In the genomic region with DNA sequence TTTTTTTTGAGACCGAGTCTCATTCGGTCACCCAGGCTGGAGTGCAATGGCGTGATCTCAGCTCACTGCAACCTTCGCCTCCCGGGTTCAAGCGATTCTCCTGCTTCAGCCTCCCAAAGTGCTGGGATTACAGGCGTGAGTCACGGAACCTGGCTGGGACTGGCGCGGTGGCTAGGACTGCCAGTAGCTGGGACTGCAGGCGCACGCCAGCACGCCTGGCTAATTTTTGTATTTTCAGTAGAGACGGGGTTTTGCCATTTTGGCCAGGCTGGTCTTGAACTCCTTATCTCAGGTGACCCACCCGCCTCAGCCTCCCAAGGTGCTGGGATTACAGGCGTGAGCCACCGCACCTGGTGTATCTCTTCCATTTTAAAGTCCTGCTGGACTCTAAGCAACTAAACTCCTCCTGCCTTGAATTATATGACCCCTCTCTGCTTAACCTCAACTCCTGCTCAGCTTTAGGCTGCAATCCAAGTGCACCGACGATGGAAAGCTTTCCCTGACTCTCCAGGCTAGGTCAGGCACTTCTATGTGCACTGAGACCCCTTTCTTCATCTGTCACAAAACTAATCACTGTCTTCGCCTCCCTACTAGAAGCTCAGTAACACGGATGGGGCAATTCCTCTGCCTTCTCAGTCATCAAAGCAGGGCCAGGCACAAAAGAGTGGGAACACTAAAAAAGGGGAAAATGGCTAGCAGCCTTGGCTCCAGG, we compare ENCODE assay signal across 7 cellular contexts.
DNase-seq lines count a peak whose midpoint lies in the region; ATAC-seq, FAIRE-seq and TF ChIP-seq lines count a peak whose summit lies in the region.
"Not testable (repeated sequence)": the region's sequence is repeated elsewhere in the genome, so short reads cannot be mapped to it uniquely, and the experiment has no call there.

No MANE protein-coding gene starts in this region.

- not testable (repeated sequence) for H3K36me3 Mint-ChIP-seq in T-helper 17 cell (ENCODE audit: low read depth); activated naive CD8-positive, alpha-beta T cell
- H3K36me3 Mint-ChIP-seq in activated T-cell treated with anti-CD3 and anti-CD28 coated beads, Interleukin-2, amount 50 U/mL, for 24 hours (ENCODE audit: low read depth), result peaks cover 43% of the 10 kb centered on the region
- peaks cover 22% of the 10 kb centered on the region for H3K36me3 Mint-ChIP-seq in neural progenitor cell

- TF ChIP-seq EP300 in H1 (IDR thresholded peaks at IDR 0.05; ENCODE audit: borderline replicate concordance in 1 of 2, low read depth in 2 of 2, low read length in 2 of 2), result not testable (repeated sequence)

- not testable (repeated sequence) for H3K27ac ChIP-seq in H1 (ENCODE audit: low read depth, low read length); neural progenitor cell

- not testable (repeated sequence) for DNase-seq in GM19239 (ENCODE audit: insufficient read length, low spot score); T-helper 17 cell; activated T-cell treated with anti-CD3 and anti-CD28 coated beads, Interleukin-2, amount 50 U/mL, for 24 hours; H1 (ENCODE audit: low read depth in 1 of 2, low spot score in 2 of 2); neural progenitor cell (ENCODE audit: low spot score); stimulated activated naive CD8-positive, alpha-beta T cell treated with anti-CD3 and anti-CD28 coated beads, Interleukin-15, Interleukin-2, amounts not matched to agents 100 U/mL and 50 U/mL, for 24 hours

- H3K9me3 Mint-ChIP-seq in activated T-cell treated with anti-CD3 and anti-CD28 coated beads, Interleukin-2, amount 50 U/mL, for 24 hours; activated naive CD8-positive, alpha-beta T cell (ENCODE audit: low read depth): not testable (repeated sequence)
- H3K9me3 Mint-ChIP-seq in neural progenitor cell, result peaks cover 25% of the 10 kb centered on the region

- not testable (repeated sequence) for H3K79me1 ChIP-seq in H1 (ENCODE audit: low read depth, low read length)

- not testable (repeated sequence) for H3K23ac ChIP-seq in H1 (ENCODE audit: insufficient read length)

- not testable (repeated sequence) for H4K8ac ChIP-seq in H1 (ENCODE audit: extremely low read depth, insufficient read depth, low read length)

- H3K36me3 ChIP-seq in H1 (ENCODE audit: control insufficient read depth in 2 of 4, insufficient read depth in 4 of 4, low read length in 3 of 4), result peaks cover 9 to 37% (median 27%) of the 10 kb centered on the region in 4 experiments; a peak in 7 of 8 replicates
- H3K36me3 ChIP-seq in neural progenitor cell, result not testable (repeated sequence)

- POLR2A ChIA-PET in H1 (lab: Charles Lee; ENCODE audit: partially characterized antibody), result interaction anchor here (0.6 to 2.2 kb wide), 4 partner anchors 18 to 152 kb away, joined by 4 to 6 read pairs (median 4); no protein-coding TSS in a partner anchor

- H3K27ac Mint-ChIP-seq in T-helper 17 cell (peak overlapping the region; percentile 49), neural progenitor cell (peak overlapping the region; percentile 40)
- peak overlapping the region; percentile 69 for H3K27ac Mint-ChIP-seq in activated T-cell treated with anti-CD3 and anti-CD28 coated beads, Interleukin-2, amount 50 U/mL, for 24 hours
- peak overlapping the region; percentile 41 for H3K27ac Mint-ChIP-seq in activated naive CD8-positive, alpha-beta T cell

- H2AFZ ChIP-seq in H1 (ENCODE audit: low read length); neural progenitor cell (replicated peaks): not testable (repeated sequence)

- not testable (repeated sequence) for H2BK120ac ChIP-seq in H1 (replicated peaks; ENCODE audit: low read depth, low read length)

- FAIRE-seq in GM19239 (lab: Jason Lieb, UNC), result peak; percentile 54
- not testable (repeated sequence) for FAIRE-seq in H1 (lab: Jason Lieb, UNC)

- H3K14ac ChIP-seq in H1 (ENCODE audit: insufficient read length), result not testable (repeated sequence)

- H4K5ac ChIP-seq in H1 (ENCODE audit: insufficient read length, low read depth, low read length), result not testable (repeated sequence)

- peak overlapping the region; percentile 73 for H3K4me3 Mint-ChIP-seq in T-helper 17 cell
- H3K4me3 Mint-ChIP-seq in activated T-cell treated with anti-CD3 and anti-CD28 coated beads, Interleukin-2, amount 50 U/mL, for 24 hours; activated naive CD8-positive, alpha-beta T cell; neural progenitor cell: not testable (repeated sequence)

- H3K4ac ChIP-seq in H1 (replicated peaks; ENCODE audit: insufficient read length, low read depth, low read length), result not testable (repeated sequence)

- not testable (repeated sequence) for H2BK5ac ChIP-seq in H1 (ENCODE audit: low read depth, low read length)

- TF ChIP-seq CTCF in H1 (IDR thresholded peaks at IDR 0.05; ENCODE audit: control extremely low read depth in 1 of 3, insufficient read depth in 1 of 3, low read depth in 1 of 3, low read length in 3 of 3); neural progenitor cell (IDR thresholded peaks at IDR 0.05): not testable (repeated sequence)

- CTCF ChIA-PET in H1 (lab: Charles Lee; ENCODE audit: partially characterized antibody), result interaction anchor here (2.6 kb wide), 1 partner anchor 218 kb away, joined by 9 read pairs; no protein-coding TSS in a partner anchor

- H2BK20ac ChIP-seq in H1 (ENCODE audit: low read length), result not testable (repeated sequence)

- H3K27me3 ChIP-seq in H1 (replicated peaks in 1 of 4; ENCODE audit: control insufficient read depth in 3 of 4, extremely low read depth in 1 of 4, insufficient read depth in 3 of 4, low read length in 3 of 4); neural progenitor cell: not testable (repeated sequence)

- H3K23me2 ChIP-seq in H1 (ENCODE audit: low read depth, low read length), result not testable (repeated sequence)

- H3K4me1 Mint-ChIP-seq in T-helper 17 cell; activated T-cell treated with anti-CD3 and anti-CD28 coated beads, Interleukin-2, amount 50 U/mL, for 24 hours (ENCODE audit: low read depth); activated naive CD8-positive, alpha-beta T cell (ENCODE audit: low read depth); neural progenitor cell: not testable (repeated sequence)

- not testable (repeated sequence) for ATAC-seq in T-helper 17 cell
- ATAC-seq in stimulated activated naive CD8-positive, alpha-beta T cell treated with anti-CD3 and anti-CD28 coated beads, Interleukin-15, Interleukin-2, amounts not matched to agents 100 U/mL and 50 U/mL, for 24 hours, result peak; percentile 26

- not testable (repeated sequence) for H2BK12ac ChIP-seq in H1 (ENCODE audit: low read depth, low read length)

- not testable (repeated sequence) for TF ChIP-seq POLR2A in H1 (IDR thresholded peaks at IDR 0.05; ENCODE audit: control extremely low read depth in 1 of 2, low read depth in 2 of 2, low read length in 2 of 2)

- H3K79me2 ChIP-seq in H1 (ENCODE audit: control insufficient read depth in 1 of 2, insufficient read depth in 2 of 2, low read length in 2 of 2); neural progenitor cell (ENCODE audit: low read depth): not testable (repeated sequence)

- not testable (repeated sequence) for H3K27me3 Mint-ChIP-seq in T-helper 17 cell; activated naive CD8-positive, alpha-beta T cell; neural progenitor cell (ENCODE audit: insufficient read depth, low read depth)
- peaks cover 29% of the 10 kb centered on the region for H3K27me3 Mint-ChIP-seq in activated T-cell treated with anti-CD3 and anti-CD28 coated beads, Interleukin-2, amount 50 U/mL, for 24 hours

- not testable (repeated sequence) for H4K91ac ChIP-seq in H1 (replicated peaks; ENCODE audit: insufficient read length, low read length)

- H3K18ac ChIP-seq in H1 (ENCODE audit: extremely low read depth, low read length), result not testable (repeated sequence)

- H3F3A ChIP-seq in neural progenitor cell (ENCODE audit: low read depth), result not testable (repeated sequence)

- H2BK15ac ChIP-seq in H1 (ENCODE audit: low read length), result not testable (repeated sequence)

- H4K20me1 ChIP-seq in H1 (replicated peaks in 1 of 2; ENCODE audit: control insufficient read depth in 1 of 2, insufficient read depth in 2 of 2, low read length in 2 of 2); neural progenitor cell (ENCODE audit: low read depth): not testable (repeated sequence)

- not testable (repeated sequence) for H3K9me3 ChIP-seq in T-helper 17 cell (ENCODE audit: control insufficient read depth, low read length, poor library complexity, severe bottlenecking); neural progenitor cell (ENCODE audit: low read depth)
- peaks cover 4 to 11% of the 10 kb centered on the region in 2 experiments; a peak in 1 of 4 replicates for H3K9me3 ChIP-seq in H1 (ENCODE audit: insufficient read depth in 2 of 2, low read depth in 1 of 2, low read length in 1 of 2)

- H3K56ac ChIP-seq in H1 (replicated peaks; ENCODE audit: insufficient read length, low read depth, low read length), result not testable (repeated sequence)

- H3K9ac ChIP-seq in H1 (replicated peaks in 1 of 4; ENCODE audit: extremely low read depth in 1 of 4, low read depth in 3 of 4, low read length in 3 of 4); neural progenitor cell: not testable (repeated sequence)

- H3K4me1 ChIP-seq in H1 (replicated peaks in 1 of 4; ENCODE audit: control insufficient read depth in 3 of 4, insufficient read depth in 4 of 4, low read length in 3 of 4); neural progenitor cell: not testable (repeated sequence)

- not testable (repeated sequence) for H2AK5ac ChIP-seq in H1 (ENCODE audit: low read depth, low read length)

- H3K4me2 ChIP-seq in H1 (ENCODE audit: insufficient read depth in 1 of 2, low read depth in 2 of 2, low read length in 2 of 2); neural progenitor cell: not testable (repeated sequence)

- WGBS in H1 (ENCODE audit: extremely low coverage in 1 of 2, insufficient coverage in 1 of 2, insufficient read length in 1 of 2, insufficient replicate concordance in 2 of 2, low coverage in 1 of 2, low lambda C conversion rate in 2 of 2, missing lambda C conversion rate in 1 of 2), 2 experiments, result 88% methylated on average over 15 of the region's 21 CpGs; no CpG with 5 or more reads in 1 of the 2 experiments

- TF ChIP-seq RAD21 in H1 (IDR thresholded peaks at IDR 0.05 in 1 of 2, conservative IDR thresholded peaks at IDR 0.05 in 1 of 2; ENCODE audit: low read depth in 2 of 2, low read length in 2 of 2), result not testable (repeated sequence)

- not testable (repeated sequence) for H3K4me3 ChIP-seq in H1 (ENCODE audit: extremely low read depth in 1 of 4, insufficient read depth in 2 of 4, low read depth in 3 of 4, low read length in 4 of 4); neural progenitor cell

TF ChIP-seq in H1, 55 proteins besides CTCF, POLR2A, EP300 and RAD21:
- TF ChIP-seq POLR2AphosphoS5 (IDR thresholded peaks at IDR 0.05; ENCODE audit: low read depth, low read length), result peak; percentile 25; the same call in 1 of the 2 replicates
